Comparison of ENCODE assay signal across 8 cellular contexts in the genomic region with DNA sequence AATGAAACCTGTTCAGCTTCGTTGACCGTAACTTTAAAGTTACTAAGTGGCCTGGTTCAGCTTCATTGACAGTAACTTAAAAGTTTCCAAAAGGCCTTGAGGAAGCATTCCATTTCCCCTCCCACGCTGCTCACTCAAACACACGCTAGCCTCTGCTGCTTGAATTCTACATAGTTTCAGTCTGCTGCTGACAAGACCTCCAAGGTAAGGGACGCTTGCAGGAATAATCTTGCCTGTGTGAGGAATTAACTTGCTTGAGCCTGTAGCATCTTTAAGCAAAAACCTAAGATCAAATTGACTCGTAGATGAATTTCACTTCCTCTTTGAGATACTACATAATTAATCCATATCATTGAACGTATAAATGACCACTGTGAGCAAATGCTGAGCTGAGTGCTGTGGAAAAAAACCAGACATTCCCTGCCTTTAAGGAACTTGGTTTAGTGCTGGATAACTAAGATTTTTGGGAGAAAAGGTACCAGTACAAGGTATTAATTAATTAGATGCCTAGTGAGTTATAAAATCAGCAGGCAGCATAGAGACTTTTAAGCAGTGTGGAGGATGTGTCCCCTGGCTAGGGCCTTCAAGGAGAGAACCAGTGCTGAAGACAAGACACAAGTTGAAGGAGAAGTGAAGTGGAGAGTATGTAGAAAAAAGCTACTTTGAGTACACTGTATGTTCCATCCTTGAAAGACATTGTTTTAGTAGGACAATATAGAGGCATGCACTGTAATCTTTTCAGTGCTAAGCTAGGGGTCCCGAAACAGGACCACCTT.
A peak's percentile ranks its signal among the peaks of the same experiment; 100 is the strongest.
DNase-seq lines count a peak whose midpoint lies in the region; ATAC-seq and FAIRE-seq lines count a peak whose summit lies in the region.

No MANE protein-coding gene starts in this region.

- peaks cover 18% of the 10 kb centered on the region for H3K4me1 ChIP-seq in BLaER1

- peak overlapping the region; percentile 53 for H3K4me2 ChIP-seq in BLaER1

- H3K9ac ChIP-seq in BLaER1, result no peak overlapping the region

- DNase-seq in fibroblast of peridontal ligament (ENCODE audit: extremely low read depth), result peak; percentile 42
- DNase-seq in RCC 7860 (ENCODE audit: low spot score), result no peak
- no peak for DNase-seq in NCI-H2227 treated with DMSO at 0.1 percent for 48 hours (lab: John Stamatoyannopoulos, UW)
- DNase-seq in NCI-H2227 (lab: John Stamatoyannopoulos, UW; ENCODE audit: unreplicated experiment), result no peak
- DNase-seq in DMS114 treated with DMSO at 0.1 percent for 48 hours (lab: John Stamatoyannopoulos, UW; ENCODE audit: unreplicated experiment), result no peak

- no peaks in the 10 kb centered on the region for H3K9me3 ChIP-seq in BLaER1

- no peak overlapping the region for H3K4me3 ChIP-seq in BLaER1

- H3K36me3 ChIP-seq in BLaER1, result no peaks in the 10 kb centered on the region

- no peak overlapping the region for H3K27ac ChIP-seq in BLaER1

- ATAC-seq in GM19463 (IDR thresholded peaks at IDR 0.05; ENCODE audit: unreplicated experiment) (peak; percentile 73), HG03280 (IDR thresholded peaks at IDR 0.05; ENCODE audit: unreplicated experiment) (peak; percentile 50)

- H4K20me1 ChIP-seq in BLaER1, result no peaks in the 10 kb centered on the region

- H3K27me3 ChIP-seq in BLaER1, result no peaks in the 10 kb centered on the region

- no peak for FAIRE-seq in RCC 7860 (lab: Jason Lieb, UNC)
